Comparison of ENCODE assay signal across 8 cellular contexts in the genomic region with DNA sequence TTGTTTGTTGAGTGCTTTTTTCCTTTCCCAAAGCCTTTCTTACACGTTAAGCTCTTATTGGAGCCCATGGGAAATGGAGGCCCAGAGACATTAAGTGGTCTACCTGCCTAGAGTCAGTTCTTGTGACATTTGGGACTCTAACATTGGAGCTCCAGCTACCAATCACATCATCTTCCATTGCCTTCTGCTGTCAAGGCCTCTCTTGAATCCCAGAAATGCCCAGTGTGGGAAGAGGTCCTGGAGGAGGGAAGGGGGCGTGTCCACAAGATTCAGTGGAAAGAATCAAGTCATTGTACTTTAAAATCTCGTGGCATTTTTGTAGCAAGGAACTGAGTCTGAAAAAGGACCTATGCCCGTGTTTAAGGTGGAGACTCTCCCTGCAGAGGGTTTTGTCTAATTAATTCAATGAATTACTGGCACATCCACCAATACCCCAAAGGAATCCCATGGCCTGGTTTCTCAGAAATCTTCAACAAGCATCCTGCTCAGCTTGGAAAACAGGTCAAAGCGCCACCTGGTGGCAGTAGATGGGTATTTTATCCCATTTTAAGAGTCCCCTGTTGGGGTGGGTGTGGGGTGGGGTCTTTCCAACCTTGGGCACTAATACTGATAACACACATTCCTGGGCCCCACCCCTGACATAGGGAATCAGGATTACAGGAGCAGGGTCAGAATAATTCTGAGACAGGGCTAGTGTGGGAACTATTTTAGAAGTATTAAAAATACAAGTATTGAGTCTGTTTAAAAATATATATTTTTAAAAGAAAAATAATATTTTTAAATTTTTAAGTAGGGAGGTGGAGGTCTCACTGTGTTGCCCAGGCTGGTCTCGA. TPM values are rescaled to one million over a fixed set of nuclear protein-coding genes. Genes with fewer than 3 reads are reported as not detected.
A peak's percentile ranks its signal among the peaks of the same experiment; 100 is the strongest.
DNase-seq lines count a peak whose midpoint lies in the region; ATAC-seq, FAIRE-seq and TF ChIP-seq lines count a peak whose summit lies in the region.

No MANE protein-coding gene starts in this region.

- H3K4me3 Mint-ChIP-seq in naive B cell = peak overlapping the region in 1 of 8 donors; percentile 47

- peak; percentile 5 for FAIRE-seq in GM12891 (lab: Jason Lieb, UNC)

- DNase-seq in ACHN (peak; percentile 65), GM12891 (ENCODE audit: insufficient read length, low spot score) (no peak), NCI-H69 (lab: John Stamatoyannopoulos, UW) (peak; percentile 64), epidermal melanocyte (ENCODE audit: insufficient read length, low spot score) (peak; percentile 86), naive B cell (peak; percentile 39)
- peak; percentile 27 to 28 for DNase-seq in activated CD8-positive, alpha-beta memory T cell treated with anti-CD3 and anti-CD28 coated beads for 4 hours (ENCODE audit: low read depth in 2 of 2)
- peak; percentile 44 for DNase-seq in stimulated activated naive CD4-positive, alpha-beta T cell treated with Interleukin-2 at 50 U/mL for 16 hours (lab: John Stamatoyannopoulos, UW)

- ATAC-seq in naive B cell (ENCODE audit: low read depth in 2 of 2) = peak; percentile 46 to 66
- no peak for ATAC-seq in GM21576 (IDR thresholded peaks at IDR 0.05; ENCODE audit: unreplicated experiment)

- H3K27ac Mint-ChIP-seq in naive B cell = peak overlapping the region in 1 of 6 donors; percentile 37

- peaks cover 21 to 45% (median 25%) of the 10 kb centered on the region in 3 donors for H3K4me1 Mint-ChIP-seq in naive B cell

- no peak for TF ChIP-seq POLR2A in GM12891 (IDR thresholded peaks at IDR 0.05; ENCODE audit: low read depth, low read length)

- H3K27me3 Mint-ChIP-seq in naive B cell = no peaks in the 10 kb centered on the region

- no peaks in the 10 kb centered on the region for H3K36me3 Mint-ChIP-seq in naive B cell

- in situ Hi-C loops in ACHN (cut with HindIII; ENCODE audit: low pct_ligation_motif_present, low pct_unique_long_range_greater_than_20kb, low sequenced_read_pairs) = no loop called here

- H3K9me3 Mint-ChIP-seq in naive B cell = no peaks in the 10 kb centered on the region

TF ChIP-seq in GM12891, 5 proteins besides CTCF, POLR2A, EP300 and RAD21:
- no peak for TF ChIP-seq PAX5 (IDR thresholded peaks at IDR 0.05; ENCODE audit: insufficient read depth, low read length, severe bottlenecking)
- no peak for TF ChIP-seq POU2F2 (IDR thresholded peaks at IDR 0.05; ENCODE audit: low read depth, low read length)
- no peak for TF ChIP-seq POLR2AphosphoS5 (IDR thresholded peaks at IDR 0.05; ENCODE audit: low read depth, low read length)
- TF ChIP-seq TAF1 (IDR thresholded peaks at IDR 0.05; ENCODE audit: low read depth, low read length) = no peak
- no peak for TF ChIP-seq SPI1 (IDR thresholded peaks at IDR 0.05; ENCODE audit: low read depth, low read length)

RNA-seq across cellular contexts. Expression of gene GPT2, which starts 24.6 kb away (rescaled TPM):
- polyA plus RNA-seq in GM12891 (2012; ENCODE audit: low read depth, missing spikeins) = 1.1 TPM
- polyA plus RNA-seq in naive B cell (ENCODE audit: low read depth in 6 of 6) = 1 to 10 TPM; 1.4 to 3.5 (median 1.8) TPM
